29 cellular contexts compared by ENCODE assay signal in genomic region chr3:176842914-176843313, GRCh38.
"Had no signal": no experiment of that assay in that cellular context is flagged by ENCODE, and none has a peak within 500 bp of the region (broad histone marks: within the 10 kb centered on the region; RNA-seq: fewer than 3 reads in every experiment).

No MANE protein-coding gene starts in this region.

- ATAC-seq: effector memory CD8-positive, alpha-beta T cell; esophagus mucosa; foreskin keratinocyte; gastrocnemius medialis; gastroesophageal sphincter; heart left ventricle; heart right ventricle had no signal

- H3K4me1 ChIP-seq: colonic mucosa, esophagus squamous epithelium, foreskin keratinocyte, gastrocnemius medialis, gastroesophageal sphincter, heart left ventricle, heart right ventricle had no signal

- FAIRE-seq: colon, endometrium, endothelial cell of umbilical vein, frontal cortex had no signal

- H3K4me3 ChIP-seq: colonic mucosa, coronary artery, dorsolateral prefrontal cortex, esophagus muscularis mucosa, esophagus squamous epithelium, gastrocnemius medialis, gastroesophageal sphincter, heart left ventricle, heart right ventricle had no signal

- H3K27ac Mint-ChIP-seq: dendritic cell treated with granulocyte-macrophage colony-stimulating factor and Interleukin-4, amounts not matched to agents 40 ng/mL and 50 ng/mL, for 4 days; effector memory CD8-positive, alpha-beta T cell; endodermal cell had no signal

- H3K4me3 Mint-ChIP-seq: dendritic cell treated with granulocyte-macrophage colony-stimulating factor and Interleukin-4, amounts not matched to agents 40 ng/mL and 50 ng/mL, for 4 days; effector memory CD8-positive, alpha-beta T cell; endodermal cell had no signal

- H3K36me3 ChIP-seq: colonic mucosa, esophagus muscularis mucosa, esophagus squamous epithelium, gastrocnemius medialis, gastroesophageal sphincter, heart left ventricle, heart right ventricle had no signal

- H3K9me3 ChIP-seq: colonic mucosa, esophagus muscularis mucosa, esophagus squamous epithelium, gastrocnemius medialis, gastroesophageal sphincter, heart right ventricle had no signal

- DNase-seq: colonic mucosa; cortex of kidney; dermis blood vessel endothelial cell; dorsolateral prefrontal cortex; effector CD4-positive, alpha-beta T cell; effector CD8-positive, alpha-beta T cell; effector memory CD4-positive, alpha-beta T cell; effector memory CD8-positive, alpha-beta T cell; endodermal cell; erythroblast; esophagus squamous epithelium; foreskin fibroblast; foreskin keratinocyte; foreskin melanocyte; gastrocnemius medialis; glutamatergic neuron; head of caudate nucleus; heart left ventricle; heart right ventricle had no signal

- H3K27me3 ChIP-seq: colonic mucosa, dorsolateral prefrontal cortex, esophagus muscularis mucosa, esophagus squamous epithelium, foreskin keratinocyte, gastrocnemius medialis, gastroesophageal sphincter, heart left ventricle, heart right ventricle had no signal

- H3K27me3 Mint-ChIP-seq: dendritic cell treated with granulocyte-macrophage colony-stimulating factor and Interleukin-4, amounts not matched to agents 40 ng/mL and 50 ng/mL, for 4 days had no signal

- H3K9me3 Mint-ChIP-seq: dendritic cell treated with granulocyte-macrophage colony-stimulating factor and Interleukin-4, amounts not matched to agents 40 ng/mL and 50 ng/mL, for 4 days; effector memory CD8-positive, alpha-beta T cell; endodermal cell had no signal

- H3K27ac ChIP-seq: colonic mucosa, coronary artery, dorsolateral prefrontal cortex, epithelial cell of prostate, esophagus muscularis mucosa, esophagus squamous epithelium, foreskin keratinocyte, gastrocnemius medialis, gastroesophageal sphincter, heart left ventricle, heart right ventricle had no signal
